Comparison of ENCODE assay signal across 9 cellular contexts in the genomic region with DNA sequence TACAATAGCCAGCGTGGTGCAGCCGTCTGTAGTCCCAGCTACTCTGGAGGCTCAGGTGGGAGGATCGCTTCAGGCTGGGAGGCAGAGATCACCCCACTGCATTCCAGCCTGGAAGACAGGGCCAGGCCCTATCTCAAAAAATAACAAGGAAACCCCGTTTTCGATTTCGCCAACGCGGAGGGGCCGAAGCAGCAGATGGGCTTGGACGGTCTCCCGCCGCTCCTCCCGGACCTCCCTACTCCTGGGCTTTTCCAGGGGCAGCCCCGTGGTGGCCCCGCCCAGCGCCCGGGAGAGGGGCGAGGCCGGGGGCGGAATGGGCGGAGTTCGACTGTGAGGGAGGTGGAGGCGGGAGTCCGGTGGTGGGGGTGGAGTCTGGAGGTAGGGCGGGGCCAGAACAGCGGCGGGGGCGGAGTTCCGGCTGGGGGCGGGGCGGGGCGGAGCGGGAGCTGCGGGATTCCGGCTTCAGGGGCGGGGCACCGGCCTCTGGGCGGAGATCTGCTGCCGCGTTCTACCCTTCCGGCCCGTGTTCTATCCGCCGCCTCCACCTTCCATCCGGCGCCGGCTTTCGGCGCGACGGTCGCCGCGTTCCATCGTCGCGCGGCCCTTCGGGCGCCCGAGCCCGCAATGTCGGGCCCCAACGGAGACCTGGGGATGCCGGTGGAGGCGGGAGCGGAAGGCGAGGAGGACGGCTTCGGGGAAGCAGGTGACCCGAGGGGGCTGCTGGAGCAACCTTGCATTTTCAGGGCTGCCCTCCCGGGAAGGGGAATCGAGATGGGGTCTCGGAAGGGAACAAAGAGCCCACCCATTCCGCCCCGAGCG. TPM values are rescaled to one million over a fixed set of nuclear protein-coding genes. Genes with fewer than 3 reads are reported as not detected.
DNase-seq lines count a peak whose midpoint lies in the region; ATAC-seq, FAIRE-seq and TF ChIP-seq lines count a peak whose summit lies in the region.
"Had no signal": no experiment of that assay in that cellular context is flagged by ENCODE, and none has a peak within 500 bp of the region (broad histone marks: within the 10 kb centered on the region; RNA-seq: fewer than 3 reads in every experiment).

Gene BBLN (plus strand): TSS at position 482 of the 819 bp plus-strand sequence. CDS start 143 bp downstream, at position 625.

- peak within 1 kb of the TSS; percentile 92 for H3K4me2 ChIP-seq in smooth muscle cell

- peaks cover 5% of the 10 kb centered on the region for H3K4me1 Mint-ChIP-seq in WTC11

- H3K36me3 ChIP-seq in bronchial epithelial cell (ENCODE audit: control insufficient read depth, insufficient read depth, low read length) (peaks cover 6% of the 10 kb centered on the region), smooth muscle cell (ENCODE audit: low read depth) (no peaks in the 10 kb centered on the region)

- FAIRE-seq in bronchial epithelial cell (lab: Jason Lieb, UNC) = no peak
- FAIRE-seq: G401.6 had no signal

- H3K27ac Mint-ChIP-seq in WTC11 = peak within 1 kb of the TSS; percentile 76

- peak; percentile 77 for ATAC-seq in GM18868 (IDR thresholded peaks at IDR 0.05; ENCODE audit: unreplicated experiment)
- peak; percentile 69 for ATAC-seq in HG03135 (IDR thresholded peaks at IDR 0.05; ENCODE audit: unreplicated experiment)
- ATAC-seq in WTC11 = peak; percentile 95

- no peaks in the 10 kb centered on the region for H3K9me3 ChIP-seq in smooth muscle cell (replicated peaks; ENCODE audit: low read depth)

- H3K79me2 ChIP-seq in smooth muscle cell (ENCODE audit: low read depth) = no peaks in the 10 kb centered on the region

- no peaks in the 10 kb centered on the region for H3K27me3 Mint-ChIP-seq in WTC11 (ENCODE audit: low read depth)

- WGBS in smooth muscle cell (ENCODE audit: low lambda C conversion rate) = under 1% methylated on average over 75 of the region's 77 CpGs

- peak within 1 kb of the TSS; percentile 38 for H2AFZ ChIP-seq in smooth muscle cell (ENCODE audit: low read depth)

- POLR2A ChIA-PET in WTC11 (lab: Charles Lee) = interaction anchor here (0.7 to 1.5 kb wide), 7 partner anchors 9 to 274 kb away, joined by 3 to 6 read pairs (median 3); partner anchors contain the start of gene DPM2

- H3K4me3 Mint-ChIP-seq in WTC11 = peak within 1 kb of the TSS; percentile 74

- no peaks in the 10 kb centered on the region for H3K4me1 ChIP-seq in smooth muscle cell (ENCODE audit: low read depth)

- H3K36me3 Mint-ChIP-seq in WTC11 = peaks cover 10% of the 10 kb centered on the region

- H3K27me3 ChIP-seq in bronchial epithelial cell (ENCODE audit: control insufficient read depth, insufficient read depth, low read length) (no peaks in the 10 kb centered on the region), smooth muscle cell (ENCODE audit: low read depth) (no peaks in the 10 kb centered on the region)

- H3K4me3 ChIP-seq in bronchial epithelial cell (ENCODE audit: low read depth, low read length) (peak within 1 kb of the TSS; percentile 93), smooth muscle cell (peak within 1 kb of the TSS; percentile 70)

- H4K20me1 ChIP-seq in smooth muscle cell (ENCODE audit: low read depth) = peaks cover 11% of the 10 kb centered on the region

- TF ChIP-seq CTCF in WTC11 (IDR thresholded peaks at IDR 0.05) (no peak), bronchial epithelial cell (IDR thresholded peaks at IDR 0.05; ENCODE audit: insufficient read depth, low read length, severe bottlenecking) (no peak), smooth muscle cell (IDR thresholded peaks at IDR 0.05; ENCODE audit: borderline replicate concordance, insufficient read depth, poor library complexity, severe bottlenecking) (no peak)

- DNase-seq in A172 (ENCODE audit: low spot score) (peak; percentile 85), NCI-H226 (peak; percentile 79), WTC11 (ENCODE audit: low spot score) (peak; percentile 98), bronchial epithelial cell (ENCODE audit: low read depth) (peak; percentile 67), iPS-NIHi7 (ENCODE audit: extremely low spot score) (peak; percentile 100), smooth muscle cell (lab: John Stamatoyannopoulos, UW; ENCODE audit: unreplicated experiment) (peak; percentile 95)

- peak within 1 kb of the TSS; percentile 65 for H3K9ac ChIP-seq in smooth muscle cell (ENCODE audit: low read depth)

- no peaks in the 10 kb centered on the region for H3F3A ChIP-seq in smooth muscle cell (ENCODE audit: low read depth)

- H3K9me3 Mint-ChIP-seq in WTC11 = no peaks in the 10 kb centered on the region

- peak within 1 kb of the TSS; percentile 23 for H3K27ac ChIP-seq in smooth muscle cell (ENCODE audit: low read depth)

- CTCF ChIA-PET in WTC11 (lab: Charles Lee) = interaction anchor here (0.7 to 3.6 kb wide), 16 partner anchors 9 to 279 kb away, joined by 3 to 37 read pairs (median 4); partner anchors contain the start of genes CIZ1 and DNM1

TF ChIP-seq in WTC11, 78 proteins besides CTCF, POLR2A, EP300 and RAD21 (continues in another document):
- no peak for TF ChIP-seq ZSCAN18 (CRISPR knock-in tag; IDR thresholded peaks at IDR 0.05)
- TF ChIP-seq TEAD1 (CRISPR knock-in tag; IDR thresholded peaks at IDR 0.05) = no peak; the same call in 1 of the 2 replicates
- TF ChIP-seq, protein P1, sequence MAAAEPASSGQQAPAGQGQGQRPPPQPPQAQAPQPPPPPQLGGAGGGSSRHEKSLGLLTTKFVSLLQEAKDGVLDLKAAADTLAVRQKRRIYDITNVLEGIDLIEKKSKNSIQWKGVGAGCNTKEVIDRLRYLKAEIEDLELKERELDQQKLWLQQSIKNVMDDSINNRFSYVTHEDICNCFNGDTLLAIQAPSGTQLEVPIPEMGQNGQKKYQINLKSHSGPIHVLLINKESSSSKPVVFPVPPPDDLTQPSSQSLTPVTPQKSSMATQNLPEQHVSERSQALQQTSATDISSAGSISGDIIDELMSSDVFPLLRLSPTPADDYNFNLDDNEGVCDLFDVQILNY (CRISPR knock-in tag; IDR thresholded peaks at IDR 0.05) = 0 out of 2 replicates have a peak, but pooled peaks have one; percentile 22
- no peak for TF ChIP-seq NFYB (CRISPR knock-in tag; conservative IDR thresholded peaks at IDR 0.05; ENCODE audit: low read depth)
- TF ChIP-seq, protein P2, sequence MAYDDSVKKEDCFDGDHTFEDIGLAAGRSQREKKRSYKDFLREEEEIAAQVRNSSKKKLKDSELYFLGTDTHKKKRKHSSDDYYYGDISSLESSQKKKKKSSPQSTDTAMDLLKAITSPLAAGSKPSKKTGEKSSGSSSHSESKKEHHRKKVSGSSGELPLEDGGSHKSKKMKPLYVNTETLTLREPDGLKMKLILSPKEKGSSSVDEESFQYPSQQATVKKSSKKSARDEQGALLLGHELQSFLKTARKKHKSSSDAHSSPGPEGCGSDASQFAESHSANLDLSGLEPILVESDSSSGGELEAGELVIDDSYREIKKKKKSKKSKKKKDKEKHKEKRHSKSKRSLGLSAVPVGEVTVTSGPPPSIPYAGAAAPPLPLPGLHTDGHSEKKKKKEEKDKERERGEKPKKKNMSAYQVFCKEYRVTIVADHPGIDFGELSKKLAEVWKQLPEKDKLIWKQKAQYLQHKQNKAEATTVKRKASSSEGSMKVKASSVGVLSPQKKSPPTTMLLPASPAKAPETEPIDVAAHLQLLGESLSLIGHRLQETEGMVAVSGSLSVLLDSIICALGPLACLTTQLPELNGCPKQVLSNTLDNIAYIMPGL (CRISPR knock-in tag; IDR thresholded peaks at IDR 0.05) = peak; percentile 51; the same call in 1 of the 2 replicates
- TF ChIP-seq, protein P3, sequence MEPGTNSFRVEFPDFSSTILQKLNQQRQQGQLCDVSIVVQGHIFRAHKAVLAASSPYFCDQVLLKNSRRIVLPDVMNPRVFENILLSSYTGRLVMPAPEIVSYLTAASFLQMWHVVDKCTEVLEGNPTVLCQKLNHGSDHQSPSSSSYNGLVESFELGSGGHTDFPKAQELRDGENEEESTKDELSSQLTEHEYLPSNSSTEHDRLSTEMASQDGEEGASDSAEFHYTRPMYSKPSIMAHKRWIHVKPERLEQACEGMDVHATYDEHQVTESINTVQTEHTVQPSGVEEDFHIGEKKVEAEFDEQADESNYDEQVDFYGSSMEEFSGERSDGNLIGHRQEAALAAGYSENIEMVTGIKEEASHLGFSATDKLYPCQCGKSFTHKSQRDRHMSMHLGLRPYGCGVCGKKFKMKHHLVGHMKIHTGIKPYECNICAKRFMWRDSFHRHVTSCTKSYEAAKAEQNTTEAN (CRISPR knock-in tag; IDR thresholded peaks at IDR 0.05) = 0 out of 2 replicates have a peak, but pooled peaks have one; percentile 21
- TF ChIP-seq CREM (CRISPR knock-in tag; IDR thresholded peaks at IDR 0.05) = peak; percentile 6; the same call in 1 of the 2 replicates
- peak; percentile 29; the same call in 1 of the 2 replicates for TF ChIP-seq MAX (CRISPR knock-in tag; IDR thresholded peaks at IDR 0.05)

RNA-seq across cellular contexts. Expression of gene BBLN, which starts in this region (rescaled TPM):
- 146 and 238 TPM in 2 replicates for total RNA-seq in A172 (2014; rRNA removed; shearing (Covaris generic))
- total RNA-seq in WTC11 (2021) = 77.1 to 86.9 TPM (median 86.6 TPM) in 3 replicates
- total RNA-seq in bronchial epithelial cell = 28.2 and 29.4 TPM in 2 replicates
- 209 and 229 TPM in 2 replicates for total RNA-seq in smooth muscle cell
- polyA plus RNA-seq in smooth muscle cell = 119 and 133 TPM in 2 replicates

Comparison
In these comparisons a context has a peak if more than half of its experiments do, and no peak if none do; other contexts are left out.
1. Peak in every context shown above with its lines: DNase-seq, ATAC-seq, H3K4me3 ChIP-seq and H3K27ac ChIP-seq.